21 cellular contexts compared by ENCODE assay signal in the genomic region with DNA sequence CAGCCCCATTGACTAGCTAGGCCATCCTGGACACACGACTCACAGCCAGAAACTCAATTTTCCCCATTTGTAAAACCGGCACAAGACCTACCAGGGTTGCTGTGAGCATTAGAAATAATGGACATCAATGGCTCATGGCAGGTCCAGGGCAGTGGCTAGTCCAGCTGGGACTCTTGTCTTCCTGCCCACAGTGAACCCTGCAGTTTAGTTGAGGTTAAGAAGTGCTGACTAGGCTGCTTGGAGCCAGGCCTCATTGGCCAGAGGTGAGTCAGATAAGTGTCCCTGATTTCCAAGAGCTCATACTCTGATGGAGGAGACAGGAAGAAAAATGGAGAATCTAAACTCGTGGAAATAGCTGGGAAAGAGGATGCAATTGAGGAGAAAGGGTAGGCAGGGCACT.
A peak's percentile ranks its signal among the peaks of the same experiment; 100 is the strongest.
DNase-seq lines count a peak whose midpoint lies in the region; ATAC-seq, FAIRE-seq and TF ChIP-seq lines count a peak whose summit lies in the region.
"Had no signal": no experiment of that assay in that cellular context is flagged by ENCODE, and none has a peak within 500 bp of the region (broad histone marks: within the 10 kb centered on the region; RNA-seq: fewer than 3 reads in every experiment).

No MANE protein-coding gene starts in this region.

- peak overlapping the region; percentile 84; the same call in 1 of the 2 replicates for H3K4me3 ChIP-seq in GM23338
- H3K4me3 ChIP-seq: ascending aorta, heart right ventricle, pancreas, Peyer's patch, SK-N-MC, tibial artery had no signal

- peaks cover 8% of the 10 kb centered on the region for H3K27me3 ChIP-seq in CD4-positive, alpha-beta T cell (ENCODE audit: control insufficient read depth, insufficient read depth, low read length)
- H3K27me3 ChIP-seq in GM23338 (ENCODE audit: insufficient read depth): no peaks in the 10 kb centered on the region
- H3K27me3 ChIP-seq: ascending aorta, pancreas, Peyer's patch, tibial artery had no signal

- H3K36me3 ChIP-seq in GM23338 (ENCODE audit: insufficient read depth): no peaks in the 10 kb centered on the region
- H3K36me3 ChIP-seq: ascending aorta, heart right ventricle, pancreas, Peyer's patch, tibial artery had no signal

- no peaks in the 10 kb centered on the region for H3K9me2 ChIP-seq in GM23338 (ENCODE audit: insufficient read depth)

- H3K27ac Mint-ChIP-seq in CD4-positive, alpha-beta T cell: no peak overlapping the region
- H3K27ac Mint-ChIP-seq in GM23338 (no peak overlapping the region), mesothelial cell of epicardium (no peak overlapping the region)
- H3K27ac Mint-ChIP-seq in activated T-helper 2 cell treated with anti-CD3 and anti-CD28 coated beads, Interferon-gamma antibody, Interleukin-2, Interleukin-4, amounts not matched to agents 10 μg/mL and 5 μg/mL and 100 μg/mL, durations not matched to agents 14 hours and 24 hours and 36 hours: no peak overlapping the region

- intact Hi-C loops in CD4-positive, alpha-beta T cell (cut with DNase I, micrococcal nuclease): no loop called here
- intact Hi-C loops in activated T-helper 2 cell treated with anti-CD3 and anti-CD28 coated beads, Interferon-gamma antibody, Interleukin-2, Interleukin-4, amounts not matched to agents 10 μg/mL and 5 μg/mL and 100 μg/mL, durations not matched to agents 14 hours and 24 hours and 36 hours (cut with micrococcal nuclease): no loop called here

- no peak for FAIRE-seq in urothelium cell line (lab: Jason Lieb, UNC)
- FAIRE-seq: colon, endometrium, GM19239, pancreas had no signal

- no peaks in the 10 kb centered on the region for H4K20me1 ChIP-seq in GM23338 (replicated peaks; ENCODE audit: insufficient read depth)

- H3K27me3 Mint-ChIP-seq in CD4-positive, alpha-beta T cell: peaks cover 35% of the 10 kb centered on the region
- peaks cover 9% of the 10 kb centered on the region for H3K27me3 Mint-ChIP-seq in GM23338 (ENCODE audit: insufficient read depth, low read depth, poor library complexity)
- peaks cover 21% of the 10 kb centered on the region for H3K27me3 Mint-ChIP-seq in activated T-helper 2 cell treated with anti-CD3 and anti-CD28 coated beads, Interferon-gamma antibody, Interleukin-2, Interleukin-4, amounts not matched to agents 10 μg/mL and 5 μg/mL and 100 μg/mL, durations not matched to agents 14 hours and 24 hours and 36 hours (ENCODE audit: low read depth)
- H3K27me3 Mint-ChIP-seq in mesothelial cell of epicardium (ENCODE audit: low read depth): peaks cover 10% of the 10 kb centered on the region

- peak overlapping the region; percentile 94 for H3K4me2 ChIP-seq in GM23338

- no peak for DNase-seq in CD4-positive, alpha-beta T cell
- DNase-seq in GM23338 (ENCODE audit: low spot score) (no peak), mesothelial cell of epicardium (ENCODE audit: low spot score in 2 of 2, unreplicated experiment in 2 of 2) (no peak), urothelium cell line (ENCODE audit: low spot score) (no peak), GM03348 (ENCODE audit: low spot score) (no peak)
- DNase-seq in activated T-helper 2 cell treated with anti-CD3 and anti-CD28 coated beads, Interferon-gamma antibody, Interleukin-2, Interleukin-4, amounts not matched to agents 10 μg/mL and 5 μg/mL and 100 μg/mL, durations not matched to agents 14 hours and 24 hours and 36 hours (ENCODE audit: low spot score): no peak
- DNase-seq: activated gamma-delta T cell treated with Interleukin-2 at 50 U/mL for 16 hours; Calu3; HCEC 1CT; heart right ventricle; Peyer's patch; stimulated activated CD4-positive, alpha-beta T cell treated with anti-CD3 and anti-CD28 coated beads, Interleukin-1b, Interleukin-23, amount 100 ng/mL, for 48 hours; stimulated activated naive CD4-positive, alpha-beta T cell treated with Interleukin-2 at 50 U/mL for 16 hours; tibial artery had no signal

- no peaks in the 10 kb centered on the region for H3K4me1 Mint-ChIP-seq in CD4-positive, alpha-beta T cell (ENCODE audit: low read depth)
- H3K4me1 Mint-ChIP-seq in GM23338: peaks cover 18% of the 10 kb centered on the region
- H3K4me1 Mint-ChIP-seq in activated T-helper 2 cell treated with anti-CD3 and anti-CD28 coated beads, Interferon-gamma antibody, Interleukin-2, Interleukin-4, amounts not matched to agents 10 μg/mL and 5 μg/mL and 100 μg/mL, durations not matched to agents 14 hours and 24 hours and 36 hours (ENCODE audit: low read depth): peaks cover 4% of the 10 kb centered on the region
- H3K4me1 Mint-ChIP-seq in mesothelial cell of epicardium: peaks cover 4% of the 10 kb centered on the region

- no peaks in the 10 kb centered on the region for H3K36me3 Mint-ChIP-seq in CD4-positive, alpha-beta T cell (ENCODE audit: low read depth)
- H3K36me3 Mint-ChIP-seq in GM23338 (ENCODE audit: low read depth) (no peaks in the 10 kb centered on the region), mesothelial cell of epicardium (no peaks in the 10 kb centered on the region)
- H3K36me3 Mint-ChIP-seq in activated T-helper 2 cell treated with anti-CD3 and anti-CD28 coated beads, Interferon-gamma antibody, Interleukin-2, Interleukin-4, amounts not matched to agents 10 μg/mL and 5 μg/mL and 100 μg/mL, durations not matched to agents 14 hours and 24 hours and 36 hours (ENCODE audit: low read depth): no peaks in the 10 kb centered on the region

- ATAC-seq in CD4-positive, alpha-beta T cell (ENCODE audit: poor library complexity): no peak
- ATAC-seq in GM23338 (no peak), GM18505 (IDR thresholded peaks at IDR 0.05; ENCODE audit: unreplicated experiment) (no peak)
- ATAC-seq: heart right ventricle, pancreas had no signal

- POLR2A ChIA-PET in CD4-positive, alpha-beta T cell (lab: Charles Lee): no interaction called here

- no peaks in the 10 kb centered on the region for H3K9me3 ChIP-seq in CD4-positive, alpha-beta T cell (ENCODE audit: control insufficient read depth, low read length)
- H3K9me3 ChIP-seq: ascending aorta, heart right ventricle, pancreas, Peyer's patch, tibial artery had no signal

- CTCF ChIA-PET in CD4-positive, alpha-beta T cell (lab: Charles Lee): no interaction called here

- TF ChIP-seq CTCF in CD4-positive, alpha-beta T cell (IDR thresholded peaks at IDR 0.05): no peak
- no peak for TF ChIP-seq CTCF in GM23338 (conservative IDR thresholded peaks at IDR 0.05; ENCODE audit: low read depth in 2 of 2)
- TF ChIP-seq CTCF in mesothelial cell of epicardium (IDR thresholded peaks at IDR 0.05; ENCODE audit: unreplicated experiment): no peak

- H3F3A ChIP-seq in GM23338 (replicated peaks; ENCODE audit: low read depth): no peaks in the 10 kb centered on the region; the same call in 1 of the 2 replicates

- H3K9me3 Mint-ChIP-seq in CD4-positive, alpha-beta T cell: no peaks in the 10 kb centered on the region
- H3K9me3 Mint-ChIP-seq in GM23338 (no peaks in the 10 kb centered on the region), mesothelial cell of epicardium (no peaks in the 10 kb centered on the region)
- H3K9me3 Mint-ChIP-seq in activated T-helper 2 cell treated with anti-CD3 and anti-CD28 coated beads, Interferon-gamma antibody, Interleukin-2, Interleukin-4, amounts not matched to agents 10 μg/mL and 5 μg/mL and 100 μg/mL, durations not matched to agents 14 hours and 24 hours and 36 hours: no peaks in the 10 kb centered on the region

- peaks cover 10% of the 10 kb centered on the region; the same call in 1 of the 2 replicates for H3K4me1 ChIP-seq in GM23338 (ENCODE audit: insufficient read depth)
- H3K4me1 ChIP-seq: ascending aorta, pancreas, Peyer's patch had no signal

- no peak overlapping the region for H2AFZ ChIP-seq in GM23338

- H3K27ac ChIP-seq in CD4-positive, alpha-beta T cell (ENCODE audit: low read depth, low read length): no peak overlapping the region
- H3K27ac ChIP-seq in GM23338 (ENCODE audit: low read depth): no peak overlapping the region
- H3K27ac ChIP-seq: ascending aorta, heart right ventricle, pancreas, Peyer's patch, SK-N-MC, tibial artery had no signal

- no peaks in the 10 kb centered on the region for H3K79me2 ChIP-seq in GM23338 (replicated peaks; ENCODE audit: insufficient read depth)

- TF ChIP-seq POLR2A in GM18505 (IDR thresholded peaks at IDR 0.05; ENCODE audit: borderline replicate concordance, extremely low read depth, insufficient read depth, insufficient read length): no peak

- peak overlapping the region; percentile 62 for H3K4me3 Mint-ChIP-seq in CD4-positive, alpha-beta T cell
- H3K4me3 Mint-ChIP-seq in GM23338 (peak overlapping the region; percentile 2; the same call in 2 of the 3 replicates), mesothelial cell of epicardium (peak overlapping the region; percentile 6)
- peak overlapping the region; percentile 49 for H3K4me3 Mint-ChIP-seq in activated T-helper 2 cell treated with anti-CD3 and anti-CD28 coated beads, Interferon-gamma antibody, Interleukin-2, Interleukin-4, amounts not matched to agents 10 μg/mL and 5 μg/mL and 100 μg/mL, durations not matched to agents 14 hours and 24 hours and 36 hours (ENCODE audit: low read depth)

TF ChIP-seq in GM23338, 12 proteins besides CTCF, POLR2A, EP300 and RAD21:
- no peak for TF ChIP-seq EZH2phosphoT487 (IDR thresholded peaks at IDR 0.05; ENCODE audit: unreplicated experiment)

Comparison
In these comparisons a context has a peak if more than half of its experiments do, and no peak if none do; other contexts are left out.
1. H3K4me3 Mint-ChIP-seq: peak in every context shown above with its lines; median percentile 62 in CD4-positive, alpha-beta T cell; 49 in activated T-helper 2 cell treated with anti-CD3 and anti-CD28 coated beads, Interferon-gamma antibody, Interleukin-2, Interleukin-4, amounts not matched to agents 10 μg/mL and 5 μg/mL and 100 μg/mL, durations not matched to agents 14 hours and 24 hours and 36 hours; 6 in mesothelial cell of epicardium; 2 in GM23338.